10 cellular contexts compared by ENCODE assay signal in the genomic region with DNA sequence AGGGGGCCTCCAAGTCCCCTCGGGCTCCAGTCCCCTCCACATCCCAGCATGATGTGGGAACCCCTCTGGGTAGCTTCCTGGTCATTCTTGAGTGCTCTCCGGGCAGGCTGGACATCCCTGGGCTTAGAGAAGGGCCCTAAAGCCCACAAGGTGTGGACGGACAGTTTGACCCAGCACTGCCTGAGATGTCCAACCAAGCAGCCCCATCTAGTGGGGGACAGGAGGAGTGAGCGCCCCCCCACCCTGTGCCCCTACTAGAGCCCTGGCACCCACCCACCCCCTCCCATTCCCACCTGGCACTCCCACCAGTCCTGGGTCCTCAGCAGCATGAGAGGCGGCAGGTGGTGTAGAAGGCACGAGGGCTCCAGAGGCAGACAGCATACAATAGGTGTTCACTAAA. TPM values are rescaled to one million over a fixed set of nuclear protein-coding genes. Genes with fewer than 3 reads are reported as not detected.
DNase-seq lines count a peak whose midpoint lies in the region; ATAC-seq and TF ChIP-seq lines count a peak whose summit lies in the region.
"Had no signal": no experiment of that assay in that cellular context is flagged by ENCODE, and none has a peak within 500 bp of the region (broad histone marks: within the 10 kb centered on the region; RNA-seq: fewer than 3 reads in every experiment).

No MANE protein-coding gene starts in this region.

- no peak overlapping the region for H3K4me3 Mint-ChIP-seq in H9
- H3K4me3 Mint-ChIP-seq in activated T-helper 17 cell treated with anti-CD3 and anti-CD28 coated beads, Interleukin-2, amount 50 U/mL, for 72 hours, result no peak overlapping the region

- TF ChIP-seq CTCF in H9 (conservative IDR thresholded peaks at IDR 0.05) (peak; percentile 63), liver (IDR thresholded peaks at IDR 0.05; ENCODE audit: low read depth, low read length, missing input control) (peak; percentile 27)

- no peak overlapping the region for H3K56ac ChIP-seq in H9 (ENCODE audit: insufficient read length, low read depth, low read length)

- H3T11ph ChIP-seq in H9 (ENCODE audit: low read length), result no peak overlapping the region

- H3K4me1 ChIP-seq in H9 (ENCODE audit: insufficient read depth, low read length) (peaks cover 2% of the 10 kb centered on the region; the same call in 1 of the 2 replicates), liver (ENCODE audit: control insufficient read depth in 4 of 4, insufficient read depth in 4 of 4, low read length in 3 of 4) (peaks cover 0 to 25% (median 16%) of the 10 kb centered on the region in 4 donors)

- no CpG with 5 or more reads among the region's 6 CpGs for WGBS in H9 (ENCODE audit: extremely low coverage, insufficient read length, low lambda C conversion rate)
- WGBS in liver, result 71% methylated on average over 6 of the region's 6 CpGs

- H3K18ac ChIP-seq in H9 (ENCODE audit: insufficient read length, low read depth, low read length), result no peak overlapping the region

- H3K4me1 Mint-ChIP-seq in H9, result peaks cover 13 to 19% of the 10 kb centered on the region in 2 experiments
- H3K4me1 Mint-ChIP-seq in activated T-helper 17 cell treated with anti-CD3 and anti-CD28 coated beads, Interleukin-2, amount 50 U/mL, for 72 hours, result no peaks in the 10 kb centered on the region

- DNase-seq in AG08396 (ENCODE audit: low spot score) (peak; percentile 42), H9 (no peak), astrocyte of the hippocampus (ENCODE audit: low read depth, low spot score) (peak; percentile 47)
- DNase-seq: activated CD4-positive, CD25-positive, alpha-beta regulatory T cell had no signal

- H2AK5ac ChIP-seq in H9 (ENCODE audit: insufficient read length, low read length), result no peak overlapping the region

- no peaks in the 10 kb centered on the region; a peak in 1 of 7 replicates for H3K36me3 Mint-ChIP-seq in H9 (ENCODE audit: insufficient read depth in 1 of 3, low read depth in 3 of 3)
- H3K36me3 Mint-ChIP-seq in activated T-helper 17 cell treated with anti-CD3 and anti-CD28 coated beads, Interleukin-2, amount 50 U/mL, for 72 hours (ENCODE audit: low read depth), result no peaks in the 10 kb centered on the region

- H2BK120ac ChIP-seq in H9 (ENCODE audit: low read depth, low read length, poor library complexity, severe bottlenecking), result no peak overlapping the region

- H3K79me2 ChIP-seq in H9 (ENCODE audit: insufficient read depth, low read length), result no peaks in the 10 kb centered on the region

- no peak overlapping the region for H3K23ac ChIP-seq in H9 (ENCODE audit: insufficient read length, low read depth, low read length)

- peak; percentile 53 to 68 for TF ChIP-seq RAD21 in liver (IDR thresholded peaks at IDR 0.05)

- no peaks in the 10 kb centered on the region for H3K79me1 ChIP-seq in H9 (ENCODE audit: insufficient read depth, low read depth, low read length, poor library complexity, severe bottlenecking)

- H3K9me3 Mint-ChIP-seq in H9, result peaks cover 5 to 6% of the 10 kb centered on the region in 2 experiments; a peak in 4 of 5 replicates
- H3K9me3 Mint-ChIP-seq in activated T-helper 17 cell treated with anti-CD3 and anti-CD28 coated beads, Interleukin-2, amount 50 U/mL, for 72 hours, result no peaks in the 10 kb centered on the region

- H3K14ac ChIP-seq in H9 (ENCODE audit: insufficient read depth, low read length), result no peak overlapping the region

- H2AFZ ChIP-seq in H9 (ENCODE audit: low read length), result no peak overlapping the region

- no peak overlapping the region for H2BK20ac ChIP-seq in H9 (ENCODE audit: low read depth, low read length, poor library complexity, severe bottlenecking)

- no peak overlapping the region for H3K27ac ChIP-seq in H9 (ENCODE audit: insufficient read length, low read depth, low read length)
- no peak overlapping the region for H3K27ac ChIP-seq in liver (ENCODE audit: low read depth in 1 of 2, low read length in 2 of 2)

- no peak overlapping the region for H2BK12ac ChIP-seq in H9 (ENCODE audit: insufficient read length, low read depth, low read length)

- H4K8ac ChIP-seq in H9 (replicated peaks; ENCODE audit: insufficient read length, low read depth, low read length), result no peak overlapping the region

- no peak overlapping the region for H3K4me2 ChIP-seq in H9 (ENCODE audit: insufficient read depth, insufficient read length, low read length)

- H3K4ac ChIP-seq in H9 (ENCODE audit: low read depth, low read length), result no peak overlapping the region

- H4K5ac ChIP-seq in H9 (ENCODE audit: insufficient read length, low read depth, low read length), result no peak overlapping the region

- H3K9me3 ChIP-seq in H9 (ENCODE audit: control insufficient read depth, low read depth, low read length) (no peaks in the 10 kb centered on the region), liver (ENCODE audit: control insufficient read depth in 4 of 4, low read length in 3 of 4) (no peaks in the 10 kb centered on the region)

- H3K4me3 ChIP-seq in liver (ENCODE audit: low read depth in 1 of 3, low read length in 3 of 3), result no peak overlapping the region

- no peak overlapping the region; a peak in 1 of 7 replicates for H3K27ac Mint-ChIP-seq in H9
- H3K27ac Mint-ChIP-seq in activated T-helper 17 cell treated with anti-CD3 and anti-CD28 coated beads, Interleukin-2, amount 50 U/mL, for 72 hours, result no peak overlapping the region

- no peak overlapping the region for H2BK5ac ChIP-seq in H9 (ENCODE audit: insufficient read length, low read length)

- no peak overlapping the region for H4K91ac ChIP-seq in H9 (ENCODE audit: insufficient read length, low read depth, low read length)

- H2BK15ac ChIP-seq in H9 (ENCODE audit: low read depth, low read length), result no peak overlapping the region

- no peak for ATAC-seq in activated T-helper 17 cell treated with anti-CD3 and anti-CD28 coated beads, Interleukin-2, amount 50 U/mL, for 72 hours (replicated peaks)
- ATAC-seq in HG03342 (IDR thresholded peaks at IDR 0.05; ENCODE audit: unreplicated experiment) (no peak), HG02610 (IDR thresholded peaks at IDR 0.05; ENCODE audit: unreplicated experiment) (no peak), HG03439 (IDR thresholded peaks at IDR 0.05; ENCODE audit: unreplicated experiment) (no peak)

- no peaks in the 10 kb centered on the region for H3K27me3 ChIP-seq in H9 (ENCODE audit: insufficient read depth, low read length)
- H3K27me3 ChIP-seq in liver (ENCODE audit: control insufficient read depth in 4 of 4, insufficient read depth in 4 of 4, low read length in 3 of 4), result no peaks in the 10 kb centered on the region

- no peaks in the 10 kb centered on the region for H4K20me1 ChIP-seq in H9 (ENCODE audit: control insufficient read depth, insufficient read depth, insufficient read length)

- H3K9ac ChIP-seq in H9 (ENCODE audit: extremely low read depth, insufficient read length, low read length), result no peak overlapping the region
- no peak overlapping the region for H3K9ac ChIP-seq in liver (ENCODE audit: low read depth in 1 of 2, low read length in 2 of 2)

- H3K27me3 Mint-ChIP-seq in H9 (ENCODE audit: low read depth), result peaks cover 16% of the 10 kb centered on the region
- H3K27me3 Mint-ChIP-seq in activated T-helper 17 cell treated with anti-CD3 and anti-CD28 coated beads, Interleukin-2, amount 50 U/mL, for 72 hours, result peaks cover 14% of the 10 kb centered on the region

- no peaks in the 10 kb centered on the region for H3K36me3 ChIP-seq in liver (ENCODE audit: control insufficient read depth in 4 of 4, insufficient read depth in 3 of 4, low read depth in 1 of 4, low read length in 3 of 4)

- H3K23me2 ChIP-seq in H9 (ENCODE audit: insufficient read length, low read depth, low read length, poor library complexity, severe bottlenecking), result no peaks in the 10 kb centered on the region

TF ChIP-seq in liver, 16 proteins besides CTCF, POLR2A, EP300 and RAD21:
- TF ChIP-seq, protein P1, sequence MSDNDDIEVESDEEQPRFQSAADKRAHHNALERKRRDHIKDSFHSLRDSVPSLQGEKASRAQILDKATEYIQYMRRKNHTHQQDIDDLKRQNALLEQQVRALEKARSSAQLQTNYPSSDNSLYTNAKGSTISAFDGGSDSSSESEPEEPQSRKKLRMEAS (IDR thresholded peaks at IDR 0.05), result no peak
- TF ChIP-seq SP1 (IDR thresholded peaks at IDR 0.05), result no peak

RNA-seq across cellular contexts. Expression of gene CYP27C1, which starts 45.9 kb away (rescaled TPM):
- 2.3 TPM in 2 replicates for total RNA-seq in H9 (2021)
- total RNA-seq in liver, result under 1 TPM; 0.05 to 0.08 TPM
- polyA plus RNA-seq in liver, result under 1 TPM; 0.02 to 0.14 TPM
- not detected for total RNA-seq in activated T-helper 17 cell treated with anti-CD3 and anti-CD28 coated beads, Interleukin-2, amount 50 U/mL, for 72 hours
- total RNA-seq: pulmonary artery endothelial cell had no signal
